ENCODE assay signal across 19 cellular contexts in genomic region chr5:4082966-4083564, GRCh38.
DNase-seq lines count a peak whose midpoint lies in the region; ATAC-seq and TF ChIP-seq lines count a peak whose summit lies in the region.
"Had no signal": no experiment of that assay in that cellular context is flagged by ENCODE, and none has a peak within 500 bp of the region (broad histone marks: within the 10 kb centered on the region; RNA-seq: fewer than 3 reads in every experiment).

No MANE protein-coding gene starts in this region.

- H3K9me3 Mint-ChIP-seq in activated naive CD4-positive, alpha-beta T cell treated with anti-CD3 and anti-CD28 coated beads, Interleukin-2, amount 10 ng/mL, durations not matched to agents 7 days and 5 days: peaks cover 16% of the 10 kb centered on the region
- peaks cover 0 to 19% (median 3%) of the 10 kb centered on the region in 9 donors for H3K9me3 Mint-ChIP-seq in naive thymus-derived CD8-positive, alpha-beta T cell

- CTCF ChIA-PET in activated naive CD4-positive, alpha-beta T cell treated with anti-CD3 and anti-CD28 coated beads, Interleukin-2, amount 10 ng/mL, durations not matched to agents 7 days and 5 days (lab: Charles Lee): no interaction called here

- H3K9me3 ChIP-seq in MG63: no peaks in the 10 kb centered on the region; the same call in 1 of the 2 replicates
- no peaks in the 10 kb centered on the region for H3K9me3 ChIP-seq in transverse colon

- H3K27me3 Mint-ChIP-seq in activated naive CD4-positive, alpha-beta T cell treated with anti-CD3 and anti-CD28 coated beads, Interleukin-2, amount 10 ng/mL, durations not matched to agents 7 days and 5 days: no peaks in the 10 kb centered on the region
- peaks cover 0 to 12% (median 0%) of the 10 kb centered on the region in 5 donors for H3K27me3 Mint-ChIP-seq in naive thymus-derived CD8-positive, alpha-beta T cell

- no peak for TF ChIP-seq POLR2A in transverse colon (IDR thresholded peaks at IDR 0.05)
- TF ChIP-seq POLR2A in lower leg skin (IDR thresholded peaks at IDR 0.05): no peak

- WGBS in transverse colon (ENCODE audit: low coverage in 1 of 2), 2 donors: 66 to 75% methylated on average over 3 to 6 of the region's 6 CpGs
- WGBS in lower leg skin, 2 donors: 62 to 65% methylated on average over 6 of the region's 6 CpGs

- TF ChIP-seq EP300 in transverse colon (IDR thresholded peaks at IDR 0.05; ENCODE audit: low read depth): no peak

- POLR2A ChIA-PET in naive thymus-derived CD8-positive, alpha-beta T cell (lab: Charles Lee): no interaction called here

- H3K36me3 Mint-ChIP-seq in activated naive CD4-positive, alpha-beta T cell treated with anti-CD3 and anti-CD28 coated beads, Interleukin-2, amount 10 ng/mL, durations not matched to agents 7 days and 5 days: no peaks in the 10 kb centered on the region
- H3K36me3 Mint-ChIP-seq in naive thymus-derived CD8-positive, alpha-beta T cell: no peaks in the 10 kb centered on the region

- H3K27ac Mint-ChIP-seq in activated naive CD4-positive, alpha-beta T cell treated with anti-CD3 and anti-CD28 coated beads, Interleukin-2, amount 10 ng/mL, durations not matched to agents 7 days and 5 days: no peak overlapping the region
- H3K27ac Mint-ChIP-seq in naive thymus-derived CD8-positive, alpha-beta T cell: no peak overlapping the region

- intact Hi-C loops in transverse colon (cut with DNase I; ENCODE audit: low total_unique reads): no loop called here
- intact Hi-C loops in lower leg skin (cut with DNase I; ENCODE audit: low total_unique reads): no loop called here

- ATAC-seq in foreskin keratinocyte: peak; percentile 80
- ATAC-seq in naive thymus-derived CD8-positive, alpha-beta T cell: no peak

- DNase-seq in MG63 (peak; percentile 17), astrocyte of the cerebellum (ENCODE audit: low read depth) (peak; percentile 87), epithelial cell of prostate (ENCODE audit: low read depth, low spot score) (peak; percentile 31), foreskin keratinocyte (peak; percentile 89 to 94), transverse colon (no peak), lower leg skin (ENCODE audit: low spot score in 2 of 2) (no peak)
- no peak for DNase-seq in activated naive CD4-positive, alpha-beta T cell treated with anti-CD3 and anti-CD28 coated beads, Interleukin-2, amount 10 ng/mL, durations not matched to agents 7 days and 5 days
- DNase-seq in naive thymus-derived CD8-positive, alpha-beta T cell: no peak
- DNase-seq: Calu3, DMS79 treated with DMSO at 0.1 percent for 48 hours, GF-D8, KBM-7, MM.1S, NCI-H2029, NCI-H446 treated with DMSO at 0.1 percent for 48 hours, NCI-H526, NCI-H82, RPMI8226, SHP77 treated with DMSO at 0.1 percent for 48 hours had no signal

- in situ Hi-C loops in astrocyte of the cerebellum (cut with HindIII; ENCODE audit: low sequenced_read_pairs): no loop called here
- in situ Hi-C loops in transverse colon (cut with MboI; ENCODE audit: low pct_ligation_motif_present in 1 of 4, low pct_unique_long_range_greater_than_20kb in 1 of 4, low sequenced_read_pairs in 3 of 4): no loop called here

- H3K4me3 ChIP-seq in MG63 (no peak overlapping the region), astrocyte of the cerebellum (ENCODE audit: low read depth, low read length) (no peak overlapping the region), transverse colon (no peak overlapping the region), lower leg skin (ENCODE audit: low read depth, poor library complexity, severe bottlenecking) (no peak overlapping the region)

- H3K4me1 ChIP-seq in foreskin keratinocyte: peaks cover 23% of the 10 kb centered on the region
- no peaks in the 10 kb centered on the region for H3K4me1 ChIP-seq in transverse colon

- H3K4me1 Mint-ChIP-seq in activated naive CD4-positive, alpha-beta T cell treated with anti-CD3 and anti-CD28 coated beads, Interleukin-2, amount 10 ng/mL, durations not matched to agents 7 days and 5 days: no peaks in the 10 kb centered on the region
- no peaks in the 10 kb centered on the region for H3K4me1 Mint-ChIP-seq in naive thymus-derived CD8-positive, alpha-beta T cell

- TF ChIP-seq CTCF in astrocyte of the cerebellum (IDR thresholded peaks at IDR 0.05; ENCODE audit: low read depth, low read length, missing control alignments) (no peak), foreskin keratinocyte (conservative IDR thresholded peaks at IDR 0.05) (no peak), transverse colon (IDR thresholded peaks at IDR 0.05) (no peak), lower leg skin (IDR thresholded peaks at IDR 0.05) (no peak)

- no peaks in the 10 kb centered on the region for H3K36me3 ChIP-seq in MG63
- H3K36me3 ChIP-seq in transverse colon: no peaks in the 10 kb centered on the region

- H3K27ac ChIP-seq in epithelial cell of prostate (peak overlapping the region; percentile 85), foreskin keratinocyte (peak overlapping the region; percentile 95), transverse colon (no peak overlapping the region)

- no peak overlapping the region for H3K4me3 Mint-ChIP-seq in activated naive CD4-positive, alpha-beta T cell treated with anti-CD3 and anti-CD28 coated beads, Interleukin-2, amount 10 ng/mL, durations not matched to agents 7 days and 5 days
- no peak overlapping the region for H3K4me3 Mint-ChIP-seq in naive thymus-derived CD8-positive, alpha-beta T cell

- H3K27me3 ChIP-seq in MG63: no peaks in the 10 kb centered on the region
- H3K27me3 ChIP-seq in foreskin keratinocyte: no peaks in the 10 kb centered on the region
- H3K27me3 ChIP-seq in transverse colon: no peaks in the 10 kb centered on the region

Comparison
In these comparisons a context has a peak if more than half of its experiments do, and no peak if none do; other contexts are left out.
1. DNase-seq: peak in MG63 (single experiment), astrocyte of the cerebellum (single experiment), epithelial cell of prostate (single experiment) and foreskin keratinocyte (2 of 2); none in activated naive CD4-positive, alpha-beta T cell treated with anti-CD3 and anti-CD28 coated beads, Interleukin-2, amount 10 ng/mL, durations not matched to agents 7 days and 5 days (single experiment), transverse colon (single experiment), naive thymus-derived CD8-positive, alpha-beta T cell (0 of 10) and lower leg skin (0 of 2).
2. H3K27ac ChIP-seq: peak in epithelial cell of prostate (single experiment) and foreskin keratinocyte (single experiment); none in transverse colon (0 of 4).